29 cellular contexts compared by ENCODE assay signal in genomic region chr2:26472821-26473655, GRCh38. TPM values are rescaled to one million over a fixed set of nuclear protein-coding genes. Genes with fewer than 3 reads are reported as not detected.
"Had no signal": no experiment of that assay in that cellular context is flagged by ENCODE, and none has a peak within 500 bp of the region (broad histone marks: within the 10 kb centered on the region; RNA-seq: fewer than 3 reads in every experiment).

No MANE protein-coding gene starts in this region.

- H3K27me3 ChIP-seq: brain microvascular endothelial cell, Peyer's patch had no signal

- H3K4me2 ChIP-seq: KMS-11 had no signal

- DNase-seq: activated CD4-positive, alpha-beta T cell treated with anti-CD3 and anti-CD28 coated beads, Interleukin-2, amount 10 ng/mL, durations not matched to agents 24 days and 14 days; activated CD4-positive, alpha-beta T cell treated with anti-CD3 and anti-CD28 coated beads, Interleukin-2, amount 50 U/mL, for 4 hours; activated CD8-positive, alpha-beta T cell treated with anti-CD3 and anti-CD28 coated beads for 36 hours; activated effector memory CD4-positive, alpha-beta T cell treated with anti-CD3 and anti-CD28 coated beads, Interleukin-2, amount 50 U/mL, for 16 hours; activated naive CD4-positive, alpha-beta T cell; activated naive CD4-positive, alpha-beta T cell treated with anti-CD3 and anti-CD28 coated beads, Interleukin-2, amount 50 U/mL, for 16 hours; activated naive CD8-positive, alpha-beta T cell treated with anti-CD3 and anti-CD28 coated beads for 36 hours; activated T-cell treated with anti-CD3 and anti-CD28 coated beads, Interleukin-2, amount 50 U/mL, for 1 hour; activated T-cell treated with anti-CD3 and anti-CD28 coated beads, Interleukin-2, amount 50 U/mL, for 72 hours; amniotic stem cell; aorta; brain microvascular endothelial cell; MM.1S; MV-4-11; NCI-H1092; NCI-H1436 treated with DMSO at 0.1 percent for 48 hours; NCI-H187; NCI-H2029 treated with DMSO at 0.1 percent for 48 hours; NCI-H2107; NCI-H2171; NCI-H510A; NCI-H748 treated with DMSO at 0.1 percent for 48 hours; NK-92 treated with Interleukin-12 subunit alpha and Interleukin-12 subunit beta, amount 100 ng/mL, for 24 hours; PC-3; Peyer's patch had no signal

- H3K9ac ChIP-seq: KMS-11 had no signal

- FAIRE-seq: TTC549 had no signal

- H3K4me3 ChIP-seq: Peyer's patch, SK-N-MC had no signal

- H3K27ac ChIP-seq: brain microvascular endothelial cell, KMS-11, Peyer's patch, SK-N-MC had no signal

- H3K36me3 ChIP-seq: brain microvascular endothelial cell, Peyer's patch had no signal

- ATAC-seq: activated CD8-positive, alpha-beta T cell treated with anti-CD3 and anti-CD28 coated beads for 36 hours; activated T-cell treated with anti-CD3 and anti-CD28 coated beads, Interleukin-2, amount 50 U/mL, for 72 hours; activated T-helper 17 cell treated with anti-CD3 and anti-CD28 coated beads, Interleukin-2, amount 50 U/mL, for 72 hours; PC-3 had no signal

- H3K4me1 ChIP-seq: Peyer's patch had no signal

RNA-seq across cellular contexts. Expression of gene OTOF, which starts 4.9 kb away (rescaled TPM):
- total RNA-seq: PC-3 had no signal
- polyA plus RNA-seq: aorta had no signal
